ENCODE assay signal across 1 cellular context in the genomic region with DNA sequence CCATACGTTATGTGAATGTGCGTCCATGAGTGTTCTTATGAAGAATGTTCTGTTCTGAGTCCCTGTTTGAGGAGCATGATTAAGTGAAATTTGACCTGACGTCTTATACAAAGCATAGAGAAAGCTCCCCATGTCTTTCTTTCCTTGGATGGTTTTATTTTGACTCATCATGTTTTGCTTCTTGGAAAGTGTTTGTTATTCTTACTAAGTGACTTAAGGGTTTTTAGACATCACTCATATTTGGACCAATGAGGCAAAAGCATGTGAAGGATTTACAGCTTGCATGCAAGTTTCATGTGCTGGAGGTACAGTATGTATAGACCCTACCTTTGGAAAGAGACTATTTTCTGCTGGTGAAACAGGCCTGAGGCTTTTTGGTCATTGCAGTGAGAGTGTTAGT.
TF ChIP-seq lines count a peak whose summit lies in the region.

No MANE protein-coding gene starts in this region.

TF ChIP-seq in HEK293, 187 proteins besides CTCF, POLR2A, EP300 and RAD21 (continued from another document):
- TF ChIP-seq, protein P1, sequence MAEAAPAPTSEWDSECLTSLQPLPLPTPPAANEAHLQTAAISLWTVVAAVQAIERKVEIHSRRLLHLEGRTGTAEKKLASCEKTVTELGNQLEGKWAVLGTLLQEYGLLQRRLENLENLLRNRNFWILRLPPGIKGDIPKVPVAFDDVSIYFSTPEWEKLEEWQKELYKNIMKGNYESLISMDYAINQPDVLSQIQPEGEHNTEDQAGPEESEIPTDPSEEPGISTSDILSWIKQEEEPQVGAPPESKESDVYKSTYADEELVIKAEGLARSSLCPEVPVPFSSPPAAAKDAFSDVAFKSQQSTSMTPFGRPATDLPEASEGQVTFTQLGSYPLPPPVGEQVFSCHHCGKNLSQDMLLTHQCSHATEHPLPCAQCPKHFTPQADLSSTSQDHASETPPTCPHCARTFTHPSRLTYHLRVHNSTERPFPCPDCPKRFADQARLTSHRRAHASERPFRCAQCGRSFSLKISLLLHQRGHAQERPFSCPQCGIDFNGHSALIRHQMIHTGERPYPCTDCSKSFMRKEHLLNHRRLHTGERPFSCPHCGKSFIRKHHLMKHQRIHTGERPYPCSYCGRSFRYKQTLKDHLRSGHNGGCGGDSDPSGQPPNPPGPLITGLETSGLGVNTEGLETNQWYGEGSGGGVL (tag by site-specific recombination; IDR thresholded peaks at IDR 0.05) = no peak
- no peak for TF ChIP-seq ZNF114 (tag by site-specific recombination; IDR thresholded peaks at IDR 0.05)
- no peak for TF ChIP-seq ZNF610 (tag by site-specific recombination; IDR thresholded peaks at IDR 0.05; ENCODE audit: borderline replicate concordance)
